1 cellular context compared by ENCODE assay signal in genomic region chr2:167103028-167103756, GRCh38.
A peak's percentile ranks its signal among the peaks of the same experiment; 100 is the strongest.
TF ChIP-seq lines count a peak whose summit lies in the region.

No MANE protein-coding gene starts in this region.

TF ChIP-seq in HepG2, 621 proteins besides CTCF, POLR2A, EP300 and RAD21 (continued from another document and continues in another):
- TF ChIP-seq ZNF556 (CRISPR knock-in tag; IDR thresholded peaks at IDR 0.05; ENCODE audit: borderline replicate concordance) (no peak), SIN3A (IDR thresholded peaks at IDR 0.05; ENCODE audit: borderline replicate concordance, low read depth, low read length) (no peak), NR2F2 (IDR thresholded peaks at IDR 0.05; ENCODE audit: borderline replicate concordance, low read depth) (peak; percentile 53; the same call in 1 of the 2 replicates), REST (IDR thresholded peaks at IDR 0.05; ENCODE audit: borderline replicate concordance in 1 of 2, low read depth in 1 of 2, low read length in 2 of 2) (peak in 1 of 2 experiments; percentile 45; a peak in 1 of 4 replicates), MYPOP (CRISPR knock-in tag; IDR thresholded peaks at IDR 0.05) (peak; percentile 83; the same call in 1 of the 2 replicates), GABPA (IDR thresholded peaks at IDR 0.05; ENCODE audit: low read depth, low read length) (no peak), GABPA (CRISPR knock-in tag; IDR thresholded peaks at IDR 0.05; ENCODE audit: low read depth) (peak; percentile 78), ELF1 (CRISPR knock-in tag; IDR thresholded peaks at IDR 0.05) (peak; percentile 46; the same call in 1 of the 2 replicates), THAP8 (CRISPR knock-in tag; IDR thresholded peaks at IDR 0.05; ENCODE audit: borderline replicate concordance) (no peak), ZNF607 (CRISPR knock-in tag; IDR thresholded peaks at IDR 0.05; ENCODE audit: borderline replicate concordance) (no peak), ZNF329 (CRISPR knock-in tag; IDR thresholded peaks at IDR 0.05; ENCODE audit: low read depth) (no peak), TCF7 (IDR thresholded peaks at IDR 0.05; ENCODE audit: low read depth) (peak; percentile 77), ZNF773 (CRISPR knock-in tag; IDR thresholded peaks at IDR 0.05; ENCODE audit: borderline replicate concordance) (no peak), ETS1 (CRISPR knock-in tag; IDR thresholded peaks at IDR 0.05) (no peak), RFXAP (CRISPR knock-in tag; IDR thresholded peaks at IDR 0.05; ENCODE audit: borderline replicate concordance) (no peak), NKX3-1 (CRISPR knock-in tag; IDR thresholded peaks at IDR 0.05) (0 out of 2 replicates have a peak, but pooled peaks have one; percentile 49), ZNF616 (CRISPR knock-in tag; IDR thresholded peaks at IDR 0.05; ENCODE audit: low read depth) (no peak), FOSL2 (CRISPR knock-in tag; IDR thresholded peaks at IDR 0.05) (peak; percentile 86), UBTF (CRISPR knock-in tag; IDR thresholded peaks at IDR 0.05) (no peak), TRIM24 (CRISPR knock-in tag; IDR thresholded peaks at IDR 0.05) (peak; percentile 71; the same call in 1 of the 2 replicates), SMAD9 (CRISPR knock-in tag; IDR thresholded peaks at IDR 0.05) (no peak), DPF2 (CRISPR knock-in tag; IDR thresholded peaks at IDR 0.05; ENCODE audit: borderline replicate concordance, low read depth) (peak; percentile 76; the same call in 1 of the 2 replicates), PHF5A (CRISPR knock-in tag; IDR thresholded peaks at IDR 0.05; ENCODE audit: low read depth, unreplicated experiment) (no peak), ZNF644 (CRISPR knock-in tag; IDR thresholded peaks at IDR 0.05; ENCODE audit: low read depth) (peak; percentile 93), KAT8 (CRISPR knock-in tag; IDR thresholded peaks at IDR 0.05) (peak; percentile 80), FOXA1 (IDR thresholded peaks at IDR 0.05) (no peak), FOXA1 (CRISPR knock-in tag; IDR thresholded peaks at IDR 0.05) (peak; percentile 94), PCBP2 (optimal IDR thresholded peaks at IDR 0.05; ENCODE audit: low read depth, low read length, poor library complexity, severe bottlenecking) (no peak), RARA (CRISPR knock-in tag; IDR thresholded peaks at IDR 0.05) (peak; percentile 77), HCFC1 (IDR thresholded peaks at IDR 0.05; ENCODE audit: low read depth, low read length) (no peak), GLMP (CRISPR knock-in tag; IDR thresholded peaks at IDR 0.05; ENCODE audit: borderline replicate concordance) (no peak), SETDB1 (CRISPR knock-in tag; IDR thresholded peaks at IDR 0.05; ENCODE audit: borderline replicate concordance) (no peak), POLR2AphosphoS2 (IDR thresholded peaks at IDR 0.05; ENCODE audit: low read depth, low read length) (no peak), ZNF775 (CRISPR knock-in tag; IDR thresholded peaks at IDR 0.05; ENCODE audit: borderline replicate concordance) (no peak), CHD2 (IDR thresholded peaks at IDR 0.05; ENCODE audit: low read depth, low read length) (no peak), SCMH1 (CRISPR knock-in tag; IDR thresholded peaks at IDR 0.05; ENCODE audit: borderline replicate concordance) (no peak), PHF20 (CRISPR knock-in tag; IDR thresholded peaks at IDR 0.05) (no peak), ZNF33B (CRISPR knock-in tag; IDR thresholded peaks at IDR 0.05) (no peak), ZNF615 (CRISPR knock-in tag; IDR thresholded peaks at IDR 0.05; ENCODE audit: borderline replicate concordance) (no peak), ZNF672 (CRISPR knock-in tag; IDR thresholded peaks at IDR 0.05) (no peak), ZNF646 (CRISPR knock-in tag; IDR thresholded peaks at IDR 0.05) (no peak), ZNF557 (CRISPR knock-in tag; IDR thresholded peaks at IDR 0.05) (0 out of 2 replicates have a peak, but pooled peaks have one; percentile 35), NRL (CRISPR knock-in tag; IDR thresholded peaks at IDR 0.05; ENCODE audit: borderline replicate concordance) (no peak), ZNF567 (CRISPR knock-in tag; IDR thresholded peaks at IDR 0.05; ENCODE audit: borderline replicate concordance) (no peak), HDAC2 (CRISPR knock-in tag; IDR thresholded peaks at IDR 0.05) (peak; percentile 84), CERS6 (CRISPR knock-in tag; IDR thresholded peaks at IDR 0.05) (no peak), HOXA7 (CRISPR knock-in tag; IDR thresholded peaks at IDR 0.05) (no peak), ZKSCAN1 (IDR thresholded peaks at IDR 0.05; ENCODE audit: low read length) (no peak), ASH2L (IDR thresholded peaks at IDR 0.05; ENCODE audit: insufficient read length, low read depth, low read length) (peak; percentile 70), ZFP62 (CRISPR knock-in tag; IDR thresholded peaks at IDR 0.05) (no peak)
